In the genomic region with DNA sequence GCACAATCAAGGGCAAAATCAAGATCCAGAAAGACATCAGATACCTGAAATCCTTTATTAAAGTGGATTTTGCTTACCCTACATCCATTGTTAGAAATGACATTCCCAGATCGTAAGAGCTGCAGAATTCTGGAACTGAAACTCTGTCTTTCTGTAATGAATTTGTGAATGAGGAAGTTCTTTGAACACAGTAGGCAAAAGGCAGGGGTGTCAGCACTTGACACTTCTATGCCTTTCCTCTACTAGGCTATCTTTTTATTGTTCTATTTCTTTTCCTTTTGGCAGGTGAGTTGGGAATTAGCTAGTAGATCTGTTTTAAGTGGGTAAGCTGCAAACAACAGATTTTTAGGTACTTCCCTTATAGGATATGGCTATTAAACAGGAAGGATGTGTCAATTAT, we compare ENCODE assay signal across 14 cellular contexts.
A peak's percentile ranks its signal among the peaks of the same experiment; 100 is the strongest.
DNase-seq lines count a peak whose midpoint lies in the region; ATAC-seq and TF ChIP-seq lines count a peak whose summit lies in the region.
"Had no signal": no experiment of that assay in that cellular context is flagged by ENCODE, and none has a peak within 500 bp of the region (broad histone marks: within the 10 kb centered on the region; RNA-seq: fewer than 3 reads in every experiment).

No MANE protein-coding gene starts in this region.

- no peak overlapping the region for H3K4me3 Mint-ChIP-seq in CD4-positive, CD25-positive, alpha-beta regulatory T cell
- H3K4me3 Mint-ChIP-seq: immature natural killer cell, neural crest cell had no signal

- peak overlapping the region; percentile 80 for H3K4me2 ChIP-seq in OCI-LY3 (ENCODE audit: low read length)

- peak in 2 of 3 donors; percentile 16 to 34 for DNase-seq in CD4-positive, CD25-positive, alpha-beta regulatory T cell
- DNase-seq in medulla oblongata (ENCODE audit: extremely low spot score) (peak; percentile 61), caudate nucleus (lab: John Stamatoyannopoulos, UW) (no peak)
- DNase-seq: amniotic stem cell, dermis blood vessel endothelial cell, H7, Karpas-422 had no signal

- no peaks in the 10 kb centered on the region for H3K36me3 ChIP-seq in CD4-positive, CD25-positive, alpha-beta regulatory T cell (ENCODE audit: control insufficient read depth, insufficient read depth, low read length)
- H3K36me3 ChIP-seq in OCI-LY3 (replicated peaks; ENCODE audit: low read depth, low read length), result no peaks in the 10 kb centered on the region

- H3K9me3 ChIP-seq in CD4-positive, CD25-positive, alpha-beta regulatory T cell (ENCODE audit: control insufficient read depth in 2 of 2, low read length in 2 of 2), result no peaks in the 10 kb centered on the region
- no peaks in the 10 kb centered on the region; the same call in 1 of the 2 replicates for H3K9me3 ChIP-seq in OCI-LY3 (ENCODE audit: insufficient read depth, low read length)

- peaks cover 0 to 24% (median 8%) of the 10 kb centered on the region in 4 donors for H3K4me1 Mint-ChIP-seq in CD4-positive, CD25-positive, alpha-beta regulatory T cell
- H3K4me1 Mint-ChIP-seq: neural crest cell had no signal

- H3K27ac Mint-ChIP-seq in CD4-positive, CD25-positive, alpha-beta regulatory T cell, result no peak overlapping the region
- H3K27ac Mint-ChIP-seq: immature natural killer cell had no signal

- H4K20me1 ChIP-seq in OCI-LY3 (ENCODE audit: insufficient read depth, low read length), result no peaks in the 10 kb centered on the region

- no peak overlapping the region for H2AFZ ChIP-seq in OCI-LY3 (ENCODE audit: low read depth, low read length)

- H3K4me3 ChIP-seq in CD4-positive, CD25-positive, alpha-beta regulatory T cell (ENCODE audit: low read depth, low read length), result peak overlapping the region; percentile 83
- peak overlapping the region; percentile 55 for H3K4me3 ChIP-seq in OCI-LY3 (ENCODE audit: low read length)

- no peaks in the 10 kb centered on the region for H3K79me2 ChIP-seq in OCI-LY3 (ENCODE audit: low read length)

- no peak for ATAC-seq in CD4-positive, CD25-positive, alpha-beta regulatory T cell (ENCODE audit: low read depth in 2 of 2)
- ATAC-seq in HG02642 (IDR thresholded peaks at IDR 0.05; ENCODE audit: poor library complexity, unreplicated experiment), result peak; percentile 18
- no peak for ATAC-seq in GM18858 (IDR thresholded peaks at IDR 0.05; ENCODE audit: unreplicated experiment)
- ATAC-seq in HG02678 (IDR thresholded peaks at IDR 0.05; ENCODE audit: unreplicated experiment), result no peak
- ATAC-seq in HG03139 (IDR thresholded peaks at IDR 0.05; ENCODE audit: unreplicated experiment), result no peak

- H3K27me3 Mint-ChIP-seq in CD4-positive, CD25-positive, alpha-beta regulatory T cell, result no peaks in the 10 kb centered on the region

- H3K27me3 ChIP-seq in CD4-positive, CD25-positive, alpha-beta regulatory T cell (ENCODE audit: control insufficient read depth, insufficient read depth, low read length), result no peaks in the 10 kb centered on the region
- no peaks in the 10 kb centered on the region for H3K27me3 ChIP-seq in OCI-LY3 (ENCODE audit: low read depth, low read length)

- H3K4me1 ChIP-seq in CD4-positive, CD25-positive, alpha-beta regulatory T cell (ENCODE audit: control insufficient read depth, insufficient read depth, low read length, poor library complexity, severe bottlenecking), result peaks cover 30% of the 10 kb centered on the region
- H3K4me1 ChIP-seq in OCI-LY3 (ENCODE audit: low read length), result peaks cover 13% of the 10 kb centered on the region

- no peak for TF ChIP-seq CTCF in OCI-LY3 (IDR thresholded peaks at IDR 0.05; ENCODE audit: low read depth, low read length)

- H3K9me3 Mint-ChIP-seq in CD4-positive, CD25-positive, alpha-beta regulatory T cell, result peaks cover 0 to 2% (median 0%) of the 10 kb centered on the region in 7 donors
- H3K9me3 Mint-ChIP-seq: immature natural killer cell, neural crest cell had no signal

- H3K27ac ChIP-seq in CD4-positive, CD25-positive, alpha-beta regulatory T cell (ENCODE audit: insufficient read depth, low read length, poor library complexity, severe bottlenecking), result peak overlapping the region; percentile 74
- H3K27ac ChIP-seq in OCI-LY3 (ENCODE audit: low read length) (no peak overlapping the region), caudate nucleus (ENCODE audit: low read depth, low read length) (no peak overlapping the region)

- no peak overlapping the region for H3K9ac ChIP-seq in OCI-LY3 (ENCODE audit: low read length)

- no peaks in the 10 kb centered on the region for H3K36me3 Mint-ChIP-seq in CD4-positive, CD25-positive, alpha-beta regulatory T cell
- H3K36me3 Mint-ChIP-seq: immature natural killer cell had no signal

Comparison
In these comparisons a context has a peak if more than half of its experiments do, and no peak if none do; other contexts are left out.
1. DNase-seq: peak in CD4-positive, CD25-positive, alpha-beta regulatory T cell (2 of 3) and medulla oblongata (single experiment); none in caudate nucleus (0 of 61).